ENCODE assay signal across 10 cellular contexts in the genomic region with DNA sequence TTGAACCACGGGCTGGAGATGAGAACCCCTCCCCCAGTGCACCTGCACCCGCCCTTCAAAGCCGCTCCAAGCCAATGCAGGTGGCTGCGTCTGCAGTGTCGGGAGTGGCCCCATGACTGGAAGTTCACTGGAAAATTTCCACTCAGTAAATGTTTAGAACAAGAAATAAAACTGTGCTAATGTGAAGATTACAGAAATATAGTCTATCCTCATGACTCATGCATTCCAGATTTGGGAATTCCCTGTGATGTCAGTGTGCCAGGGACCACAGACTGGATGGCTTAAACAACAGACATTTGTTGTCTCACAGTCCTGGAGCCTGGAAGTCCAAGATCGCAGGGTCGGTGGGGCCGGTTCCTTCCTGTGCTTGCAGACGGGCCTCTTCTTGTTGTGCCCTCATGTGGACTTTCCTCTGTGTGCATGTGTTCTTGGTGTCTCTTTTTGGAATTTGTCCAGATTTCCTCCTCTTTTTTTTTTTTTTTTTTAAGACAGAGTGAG. TPM values are rescaled to one million over a fixed set of nuclear protein-coding genes. Genes with fewer than 3 reads are reported as not detected.
DNase-seq lines count a peak whose midpoint lies in the region; ATAC-seq, FAIRE-seq and TF ChIP-seq lines count a peak whose summit lies in the region.
"Not testable (repeated sequence)": the region's sequence is repeated elsewhere in the genome, so short reads cannot be mapped to it uniquely, and the experiment has no call there.
"Had no signal": no experiment of that assay in that cellular context is flagged by ENCODE, and none has a peak within 500 bp of the region (broad histone marks: within the 10 kb centered on the region; RNA-seq: fewer than 3 reads in every experiment).

No MANE protein-coding gene starts in this region.

- dilution Hi-C loops in IMR-90 (cut with HindIII; ENCODE audit: low sequenced_read_pairs, unreplicated experiment); endothelial cell of umbilical vein (cut with MboI; ENCODE audit: extremely low pct_ligation_motif_present, low sequenced_read_pairs): not testable (repeated sequence)

- no CpG with 5 or more reads among the region's 9 CpGs for WGBS in IMR-90 (ENCODE audit: extremely low coverage in 2 of 2, insufficient read length in 1 of 2), 2 experiments
- no CpG with 5 or more reads among the region's 9 CpGs for WGBS in right cardiac atrium
- WGBS in HepG2 (ENCODE audit: low lambda C conversion rate): 20% methylated on average over 1 of the region's 9 CpGs

- H4K5ac ChIP-seq in IMR-90 (ENCODE audit: low read depth, low read length): not testable (repeated sequence)

- H3K36me3 ChIP-seq in IMR-90 (ENCODE audit: control insufficient read depth, insufficient read depth, low read length); endothelial cell of umbilical vein (ENCODE audit: control insufficient read depth in 2 of 2, extremely low read depth in 1 of 2, insufficient read depth in 2 of 2, low read length in 2 of 2); HepG2 (replicated peaks in 1 of 2; ENCODE audit: control insufficient read depth in 1 of 2, insufficient read depth in 2 of 2, low read length in 2 of 2): not testable (repeated sequence)

- H4K8ac ChIP-seq in IMR-90 (ENCODE audit: low read depth in 2 of 2, low read length in 2 of 2): not testable (repeated sequence)

- TF ChIP-seq EP300 in HepG2 (IDR thresholded peaks at IDR 0.05; ENCODE audit: low read depth in 2 of 2, low read length in 2 of 2); HepG2 (CRISPR knock-in tag; IDR thresholded peaks at IDR 0.05; ENCODE audit: borderline replicate concordance): not testable (repeated sequence)

- H4K91ac ChIP-seq in IMR-90 (ENCODE audit: insufficient read depth, low read depth, low read length): not testable (repeated sequence)

- not testable (repeated sequence) for H3K4me2 ChIP-seq in IMR-90 (ENCODE audit: low read depth, low read length); endothelial cell of umbilical vein (ENCODE audit: insufficient read depth, low read length); HepG2 (ENCODE audit: low read depth, low read length)

- TF ChIP-seq RAD21 in IMR-90 (IDR thresholded peaks at IDR 0.05; ENCODE audit: low read length); HepG2 (CRISPR knock-in tag; IDR thresholded peaks at IDR 0.05): not testable (repeated sequence)

- H3K27ac ChIP-seq in IMR-90 (ENCODE audit: insufficient read depth, low read length); endothelial cell of umbilical vein (ENCODE audit: insufficient read depth, low read depth, low read length); right cardiac atrium (ENCODE audit: low read length); HepG2 (ENCODE audit: extremely low read length, insufficient read depth, low read length): not testable (repeated sequence)

- H3K9ac ChIP-seq in IMR-90 (ENCODE audit: low read depth, low read length); endothelial cell of umbilical vein (replicated peaks; ENCODE audit: extremely low read depth, insufficient read depth, low read length); HepG2 (ENCODE audit: insufficient read depth, low read depth, low read length): not testable (repeated sequence)

- H3K79me1 ChIP-seq in IMR-90 (ENCODE audit: low read depth in 1 of 2, low read length in 2 of 2): not testable (repeated sequence)

- H2AFZ ChIP-seq in IMR-90 (replicated peaks; ENCODE audit: low read length, poor library complexity); endothelial cell of umbilical vein (ENCODE audit: low read depth, low read length); HepG2 (ENCODE audit: low read length): not testable (repeated sequence)

- H3K27me3 ChIP-seq in IMR-90 (ENCODE audit: control insufficient read depth, insufficient read depth, low read length); endothelial cell of umbilical vein (ENCODE audit: control insufficient read depth in 2 of 2, insufficient read depth in 2 of 2, low read length in 2 of 2); right cardiac atrium (ENCODE audit: control insufficient read depth, insufficient read depth); HepG2 (ENCODE audit: control insufficient read depth in 1 of 2, insufficient read depth in 2 of 2, low read length in 2 of 2): not testable (repeated sequence)

- H3K9me1 ChIP-seq in IMR-90 (ENCODE audit: insufficient read depth, low read length); endothelial cell of umbilical vein (replicated peaks; ENCODE audit: control insufficient read depth, extremely low read depth, insufficient read depth, low read length): not testable (repeated sequence)

- not testable (repeated sequence) for DNase-seq in IMR-90; endothelial cell of umbilical vein (ENCODE audit: low read depth, low spot score); Right ventricle myocardium superior; right cardiac atrium; HepG2 (ENCODE audit: low spot score); omental fat pad (ENCODE audit: low spot score)

- H3K4me1 ChIP-seq in IMR-90 (ENCODE audit: control insufficient read depth, insufficient read depth, low read length); endothelial cell of umbilical vein (ENCODE audit: control insufficient read depth, extremely low read depth, insufficient read depth, low read length); right cardiac atrium (ENCODE audit: control insufficient read depth, insufficient read depth, low read length); HepG2 (ENCODE audit: insufficient read depth, low read length): not testable (repeated sequence)

- H3K9me3 ChIP-seq in IMR-90 (ENCODE audit: control insufficient read depth, insufficient read depth, low read length); endothelial cell of umbilical vein (replicated peaks; ENCODE audit: control insufficient read depth, insufficient read depth, low read length); right cardiac atrium (ENCODE audit: control insufficient read depth, low read length); HepG2 (ENCODE audit: low read length): not testable (repeated sequence)

- H3K4me3 ChIP-seq in IMR-90 (ENCODE audit: insufficient read depth, low read depth, low read length); endothelial cell of umbilical vein (replicated peaks in 1 of 3; ENCODE audit: insufficient read depth in 1 of 3, low read depth in 1 of 3, low read length in 3 of 3); right cardiac atrium (ENCODE audit: low read length); HepG2 (replicated peaks in 1 of 3; ENCODE audit: insufficient read depth in 1 of 3, low read depth in 2 of 3, low read length in 3 of 3): not testable (repeated sequence)

- not testable (repeated sequence) for H3K79me2 ChIP-seq in endothelial cell of umbilical vein (ENCODE audit: control insufficient read depth, insufficient read depth, low read length); HepG2 (ENCODE audit: insufficient read depth, low read length)

- intact Hi-C loops in IMR-90 (cut with micrococcal nuclease); endothelial cell of umbilical vein (cut with micrococcal nuclease); Right ventricle myocardium superior (cut with DNase I); right cardiac atrium (cut with DNase I); HepG2 (cut with micrococcal nuclease; ENCODE audit: unreplicated experiment): not testable (repeated sequence)

- not testable (repeated sequence) for TF ChIP-seq POLR2A in IMR-90 (IDR thresholded peaks at IDR 0.05; ENCODE audit: low read depth, low read length); endothelial cell of umbilical vein (IDR thresholded peaks at IDR 0.05; ENCODE audit: low read depth, low read length); HepG2 (IDR thresholded peaks at IDR 0.05; ENCODE audit: insufficient read depth in 1 of 2, low read depth in 2 of 2, low read length in 2 of 2)

- CTCF ChIA-PET in IMR-90 (lab: Yijun Ruan, JAX); endothelial cell of umbilical vein (lab: Charles Lee); HepG2 (lab: Yijun Ruan, JAX; ENCODE audit: low intra/inter-chr PET ratio, low total read pairs): not testable (repeated sequence)

- H4K20me1 ChIP-seq in IMR-90 (ENCODE audit: insufficient read depth, low read length); endothelial cell of umbilical vein (replicated peaks; ENCODE audit: control insufficient read depth, extremely low read depth, insufficient read depth, low read length); HepG2 (ENCODE audit: insufficient read depth, low read length): not testable (repeated sequence)

- peak; percentile 96 for FAIRE-seq in endothelial cell of umbilical vein (lab: Jason Lieb, UNC)
- peak; percentile 96 for FAIRE-seq in HepG2 (lab: Jason Lieb, UNC)

- BruUV-seq in IMR-90 (replicated peaks; lab: Mats Ljungman, UMichigan); endothelial cell of umbilical vein (replicated peaks; lab: Mats Ljungman, UMichigan); HepG2 (replicated peaks; lab: Mats Ljungman, UMichigan): not testable (repeated sequence)

- H3K14ac ChIP-seq in IMR-90 (replicated peaks; ENCODE audit: low read depth, low read length): not testable (repeated sequence)

- H2AK5ac ChIP-seq in IMR-90 (ENCODE audit: low read depth, low read length): not testable (repeated sequence)

- H3K56ac ChIP-seq in IMR-90 (ENCODE audit: extremely low read depth, insufficient read depth, low read length): not testable (repeated sequence)

- H3K4ac ChIP-seq in IMR-90 (ENCODE audit: low read depth, low read length): not testable (repeated sequence)

- H2AK9ac ChIP-seq in IMR-90 (replicated peaks; ENCODE audit: low read depth, low read length, poor library complexity): not testable (repeated sequence)

- not testable (repeated sequence) for H3K18ac ChIP-seq in IMR-90 (ENCODE audit: low read depth, low read length)

- ATAC-seq in GM19452 (IDR thresholded peaks at IDR 0.05; ENCODE audit: unreplicated experiment) (peak; percentile 44), IMR-90 (ENCODE audit: low read depth) (peak; percentile 84), SK-N-SH treated with all-trans-retinoic acid at 6 μM for 48 hours (peak; percentile 82), Right ventricle myocardium superior (ENCODE audit: poor library complexity) (peak; percentile 46), right cardiac atrium (peak; percentile 79 to 82), HepG2 (peak; percentile 82), omental fat pad (ENCODE audit: low FRiP score) (peak; percentile 85)

- not testable (repeated sequence) for H2BK15ac ChIP-seq in IMR-90 (ENCODE audit: low read depth, low read length)

- not testable (repeated sequence) for H2BK20ac ChIP-seq in IMR-90 (ENCODE audit: low read depth, low read length)

- H2BK120ac ChIP-seq in IMR-90 (ENCODE audit: low read depth, low read length): not testable (repeated sequence)

- not testable (repeated sequence) for H3K23ac ChIP-seq in IMR-90 (ENCODE audit: low read depth, low read length)

- POLR2A ChIA-PET in IMR-90 (lab: Charles Lee; ENCODE audit: unreplicated experiment); endothelial cell of umbilical vein (lab: Charles Lee); HepG2 (lab: Yijun Ruan, JAX): not testable (repeated sequence)

- TF ChIP-seq CTCF in IMR-90 (conservative IDR thresholded peaks at IDR 0.05; ENCODE audit: low read depth, low read length); endothelial cell of umbilical vein (IDR thresholded peaks at IDR 0.05; ENCODE audit: extremely low read depth in 1 of 2, insufficient read depth in 1 of 2, low read depth in 1 of 2, low read length in 2 of 2); HepG2 (CRISPR knock-in tag; IDR thresholded peaks at IDR 0.05); omental fat pad (IDR thresholded peaks at IDR 0.05): not testable (repeated sequence)

- H2BK5ac ChIP-seq in IMR-90 (ENCODE audit: low read depth, low read length, poor library complexity, severe bottlenecking): not testable (repeated sequence)

- in situ Hi-C loops in IMR-90 (cut with MboI; ENCODE audit: low sequenced_read_pairs); HepG2 (cut with HindIII; ENCODE audit: extremely low pct_ligation_motif_present, low pct_unique_long_range_greater_than_20kb): not testable (repeated sequence)

RNA-seq across cellular contexts. Expression of a gene that starts 6.1 kb away (rescaled TPM):
- total RNA-seq in IMR-90 (2012; rRNA removed) (not detected in 2 replicates), endothelial cell of umbilical vein (not detected in 2 replicates), Right ventricle myocardium superior (not detected), right cardiac atrium (not detected), HepG2 (2016; rRNA removed; fragmentation: Illumina TruSeq; extraction: Trizol) (5.2 and 5.6 TPM in 2 replicates), omental fat pad (not detected)
- polyA plus RNA-seq in IMR-90 (2012; rRNA removed) (not detected in 2 replicates), endothelial cell of umbilical vein (not detected in 2 replicates), right cardiac atrium (not detected), HepG2 (2011; rRNA removed) (7.6 and 8.6 TPM in 2 replicates)
- polyA plus RNA-seq in IMR-90 (2012; cell fraction: cytosol; rRNA removed): not detected in 2 replicates
- polyA plus RNA-seq in IMR-90 (2012; cell fraction: nucleus; rRNA removed; ENCODE audit: low replicate concordance): not detected in 2 replicates
- polyA plus RNA-seq in endothelial cell of umbilical vein (2011; cell fraction: cytosol; rRNA removed): not detected in 2 replicates
- polyA plus RNA-seq in endothelial cell of umbilical vein (2011; cell fraction: nucleus; rRNA removed): not detected in 2 replicates
- polyA plus RNA-seq in endothelial cell of umbilical vein (2012): not detected in 2 replicates
- polyA minus RNA-seq in endothelial cell of umbilical vein: not detected in 2 replicates
- polyA minus RNA-seq in endothelial cell of umbilical vein (2011; cell fraction: cytosol; rRNA and poly(A)+ RNA removed): not detected
- polyA minus RNA-seq in endothelial cell of umbilical vein (2011; cell fraction: nucleus; rRNA and poly(A)+ RNA removed): not detected in 2 replicates
- 4.7 and 6.3 TPM in 2 replicates for total RNA-seq in HepG2 (2016; cell fraction: cytosol; rRNA removed; fragmentation: Illumina TruSeq; extraction: Trizol; ENCODE audit: low read depth)
- 6.2 TPM in 1 of 2 replicates, not detected in the other for total RNA-seq in HepG2 (2016; cell fraction: insoluble cytoplasmic fraction; rRNA removed; fragmentation: Illumina TruSeq; extraction: Trizol)
- 6.0 and 8.4 TPM in 2 replicates for total RNA-seq in HepG2 (2016; cell fraction: membrane; rRNA removed; fragmentation: Illumina TruSeq; extraction: Trizol)
- total RNA-seq in HepG2 (2016; cell fraction: nucleus; rRNA removed; fragmentation: Illumina TruSeq; extraction: Trizol): 2.3 and 5.6 TPM in 2 replicates
- 9.1 and 18.4 TPM in 2 replicates for polyA plus RNA-seq in HepG2 (2011; cell fraction: cytosol; rRNA removed)
- 5.7 and 7.5 TPM in 2 replicates for polyA plus RNA-seq in HepG2 (2011; cell fraction: nucleus; rRNA removed)
- polyA plus RNA-seq in HepG2 (2012): 10.0 and 16.7 TPM in 2 replicates
- polyA plus RNA-seq in HepG2 (2016; cell fraction: cytosol; fragmentation: Illumina TruSeq; extraction: Trizol; ENCODE audit: low read depth): 13.6 and 17.8 TPM in 2 replicates
- polyA plus RNA-seq in HepG2 (2016; cell fraction: insoluble cytoplasmic fraction; fragmentation: Illumina TruSeq; extraction: Trizol; ENCODE audit: low read depth): 11.2 and 14.9 TPM in 2 replicates
- polyA plus RNA-seq in HepG2 (2016; cell fraction: membrane; fragmentation: Illumina TruSeq; extraction: Trizol; ENCODE audit: low read depth): 16.4 and 19.1 TPM in 2 replicates
- 6.9 and 8.0 TPM in 2 replicates for polyA plus RNA-seq in HepG2 (2016; cell fraction: nucleus; fragmentation: Illumina TruSeq; extraction: Trizol; ENCODE audit: insufficient read depth, low read depth)
- 6.5 TPM in 1 of 2 replicates, not detected in the other for polyA minus RNA-seq in HepG2 (2011; rRNA and poly(A)+ RNA removed; ENCODE audit: low replicate concordance)
- 4.6 TPM in 1 of 2 replicates, not detected in the other for polyA minus RNA-seq in HepG2 (2011; cell fraction: cytosol; rRNA and poly(A)+ RNA removed)
- 0.62 and 1.2 TPM in 2 replicates for polyA minus RNA-seq in HepG2 (2011; cell fraction: nucleus; rRNA and poly(A)+ RNA removed)
- total RNA-seq: CD4-positive, CD25-positive, alpha-beta regulatory T cell; H1 had no signal
- polyA plus RNA-seq: CD4-positive, CD25-positive, alpha-beta regulatory T cell; H1 had no signal

RNA-seq across cellular contexts. Expression of a gene that starts 55.4 kb away (rescaled TPM):
- total RNA-seq in IMR-90 (2012; rRNA removed) (6.5 and 16.4 TPM in 2 replicates), endothelial cell of umbilical vein (49.5 and 59.3 TPM in 2 replicates), Right ventricle myocardium superior (6.5 TPM), right cardiac atrium (10 to 100 TPM in 3 of 4 donors, 1 to 10 TPM in 1; 8.1 to 25.9 (median 15.8) TPM), HepG2 (2016; rRNA removed; fragmentation: Illumina TruSeq; extraction: Trizol) (21.2 and 28.6 TPM in 2 replicates), omental fat pad (10 to 100 TPM; 35.6 to 91.9 (median 76.6) TPM)
- polyA plus RNA-seq in IMR-90 (2012; rRNA removed) (8.5 and 10.5 TPM in 2 replicates), endothelial cell of umbilical vein (87.4 and 89.8 TPM in 2 replicates), right cardiac atrium (42.8 TPM), HepG2 (2011; rRNA removed) (26.8 and 27.4 TPM in 2 replicates)
- 81.9 and 88.1 TPM in 2 replicates for polyA plus RNA-seq in IMR-90 (2012; cell fraction: cytosol; rRNA removed)
- 68.4 and 157 TPM in 2 replicates for polyA plus RNA-seq in IMR-90 (2012; cell fraction: nucleus; rRNA removed; ENCODE audit: low replicate concordance)
- polyA plus RNA-seq in endothelial cell of umbilical vein (2011; cell fraction: cytosol; rRNA removed): 81.9 and 93.5 TPM in 2 replicates
- 155 and 175 TPM in 2 replicates for polyA plus RNA-seq in endothelial cell of umbilical vein (2011; cell fraction: nucleus; rRNA removed)
- 9.2 and 27.1 TPM in 2 replicates for polyA plus RNA-seq in endothelial cell of umbilical vein (2012)
- 89.3 and 105 TPM in 2 replicates for polyA minus RNA-seq in endothelial cell of umbilical vein
- 11.5 TPM for polyA minus RNA-seq in endothelial cell of umbilical vein (2011; cell fraction: cytosol; rRNA and poly(A)+ RNA removed)
- polyA minus RNA-seq in endothelial cell of umbilical vein (2011; cell fraction: nucleus; rRNA and poly(A)+ RNA removed): 94.1 and 134 TPM in 2 replicates
- total RNA-seq in HepG2 (2016; cell fraction: cytosol; rRNA removed; fragmentation: Illumina TruSeq; extraction: Trizol; ENCODE audit: low read depth): 7.4 and 10.8 TPM in 2 replicates
- total RNA-seq in HepG2 (2016; cell fraction: insoluble cytoplasmic fraction; rRNA removed; fragmentation: Illumina TruSeq; extraction: Trizol): 15.8 and 25.5 TPM in 2 replicates
- total RNA-seq in HepG2 (2016; cell fraction: membrane; rRNA removed; fragmentation: Illumina TruSeq; extraction: Trizol): 10.4 and 13.6 TPM in 2 replicates
- 32.7 and 42.6 TPM in 2 replicates for total RNA-seq in HepG2 (2016; cell fraction: nucleus; rRNA removed; fragmentation: Illumina TruSeq; extraction: Trizol)
- polyA plus RNA-seq in HepG2 (2011; cell fraction: cytosol; rRNA removed): 38.0 and 44.6 TPM in 2 replicates
- 46.3 and 54.0 TPM in 2 replicates for polyA plus RNA-seq in HepG2 (2011; cell fraction: nucleus; rRNA removed)
- polyA plus RNA-seq in HepG2 (2012): 11.6 and 48.1 TPM in 2 replicates
- polyA plus RNA-seq in HepG2 (2016; cell fraction: cytosol; fragmentation: Illumina TruSeq; extraction: Trizol; ENCODE audit: low read depth): 17.8 TPM in 2 replicates
- polyA plus RNA-seq in HepG2 (2016; cell fraction: insoluble cytoplasmic fraction; fragmentation: Illumina TruSeq; extraction: Trizol; ENCODE audit: low read depth): 210 and 242 TPM in 2 replicates
- polyA plus RNA-seq in HepG2 (2016; cell fraction: membrane; fragmentation: Illumina TruSeq; extraction: Trizol; ENCODE audit: low read depth): 21.2 and 34.0 TPM in 2 replicates
- polyA plus RNA-seq in HepG2 (2016; cell fraction: nucleus; fragmentation: Illumina TruSeq; extraction: Trizol; ENCODE audit: insufficient read depth, low read depth): 92.4 and 139 TPM in 2 replicates
- polyA minus RNA-seq in HepG2 (2011; rRNA and poly(A)+ RNA removed; ENCODE audit: low replicate concordance): 17.9 and 41.1 TPM in 2 replicates
- 8.5 and 9.2 TPM in 2 replicates for polyA minus RNA-seq in HepG2 (2011; cell fraction: cytosol; rRNA and poly(A)+ RNA removed)
- 69.9 and 74.8 TPM in 2 replicates for polyA minus RNA-seq in HepG2 (2011; cell fraction: nucleus; rRNA and poly(A)+ RNA removed)
